In the genomic region with DNA sequence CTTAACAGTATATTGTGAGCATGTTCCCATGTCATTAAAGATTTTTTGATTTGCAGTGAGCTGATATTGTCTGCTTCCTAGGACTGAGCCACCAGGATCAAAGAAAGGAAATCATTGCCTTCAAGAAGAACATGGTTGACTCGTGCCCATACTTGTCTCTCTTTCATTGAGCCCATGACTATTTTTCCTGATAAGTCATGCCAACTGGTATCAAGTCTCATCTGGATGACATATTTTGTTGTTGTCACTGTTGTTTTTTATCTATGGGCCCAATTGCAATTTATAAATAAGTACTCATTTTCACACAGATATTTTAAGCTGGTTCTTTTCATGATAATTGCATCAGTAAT, we compare ENCODE assay signal across 24 cellular contexts. TPM values are rescaled to one million over a fixed set of nuclear protein-coding genes. Genes with fewer than 3 reads are reported as not detected.
DNase-seq lines count a peak whose midpoint lies in the region; ATAC-seq, FAIRE-seq and TF ChIP-seq lines count a peak whose summit lies in the region.
"Had no signal": no experiment of that assay in that cellular context is flagged by ENCODE, and none has a peak within 500 bp of the region (broad histone marks: within the 10 kb centered on the region; RNA-seq: fewer than 3 reads in every experiment).

No MANE protein-coding gene starts in this region.

- intact Hi-C loops in MCF 10A (cut with micrococcal nuclease) (no loop called here), breast epithelium (cut with DNase I; ENCODE audit: low total_unique reads) (no loop called here), Right ventricle myocardium superior (cut with DNase I) (no loop called here), prostate gland (cut with DNase I) (no loop called here)

- POLR2A ChIA-PET in MCF 10A (lab: Yijun Ruan, JAX): interaction anchor here (0.6 to 4.3 kb wide), 4 partner anchors 11 to 130 kb away, joined by 3 to 27 read pairs (median 8); no protein-coding TSS in a partner anchor

- H3K27ac ChIP-seq in breast epithelium (no peak overlapping the region), RWPE2 (ENCODE audit: poor library complexity, severe bottlenecking) (peak overlapping the region; percentile 93), keratinocyte (ENCODE audit: control insufficient read depth, insufficient read depth, low read length) (peak overlapping the region; percentile 96), prostate gland (no peak overlapping the region)
- H3K27ac ChIP-seq: brain microvascular endothelial cell, coronary artery, KMS-11 had no signal

- H3K9me3 ChIP-seq in breast epithelium: no peaks in the 10 kb centered on the region
- H3K9me3 ChIP-seq in RWPE2 (ENCODE audit: severe bottlenecking): no peaks in the 10 kb centered on the region
- H3K9me3 ChIP-seq in keratinocyte (ENCODE audit: control insufficient read depth, low read depth, low read length): no peaks in the 10 kb centered on the region
- no peaks in the 10 kb centered on the region for H3K9me3 ChIP-seq in prostate gland

- CTCF ChIA-PET in MCF 10A (lab: Yijun Ruan, JAX): interaction anchor here (0.6 kb wide), 1 partner anchor 17 kb away, joined by 3 read pairs; no protein-coding TSS in a partner anchor

- no peaks in the 10 kb centered on the region for H3K27me3 Mint-ChIP-seq in MCF 10A (ENCODE audit: insufficient read depth, unreplicated experiment)

- WGBS in prostate gland: 63% methylated on average over 1 of the region's 1 CpG

- no peaks in the 10 kb centered on the region for H3K79me2 ChIP-seq in keratinocyte (ENCODE audit: control insufficient read depth, insufficient read depth, low read length)

- H3K9me3 Mint-ChIP-seq in MCF 10A (ENCODE audit: unreplicated experiment): no peaks in the 10 kb centered on the region
- H3K9me3 Mint-ChIP-seq: natural killer cell had no signal

- TF ChIP-seq POLR2A in breast epithelium (IDR thresholded peaks at IDR 0.05): no peak
- no peak for TF ChIP-seq POLR2A in prostate gland (IDR thresholded peaks at IDR 0.05)

- no peaks in the 10 kb centered on the region for H3K9me1 ChIP-seq in keratinocyte (ENCODE audit: control insufficient read depth, extremely low read depth, insufficient read depth, low read length)

- TF ChIP-seq CTCF in MCF 10A (IDR thresholded peaks at IDR 0.05; ENCODE audit: unreplicated experiment) (no peak), breast epithelium (IDR thresholded peaks at IDR 0.05) (no peak), RWPE2 (IDR thresholded peaks at IDR 0.05; ENCODE audit: poor library complexity, severe bottlenecking) (no peak), keratinocyte (optimal IDR thresholded peaks at IDR 0.05 in 1 of 3, IDR thresholded peaks at IDR 0.05 in 1 of 3, conservative IDR thresholded peaks at IDR 0.05 in 1 of 3; ENCODE audit: extremely low read depth in 1 of 3, insufficient read depth in 2 of 3, low read length in 3 of 3) (no peak), prostate gland (IDR thresholded peaks at IDR 0.05) (no peak)

- H3K9ac ChIP-seq in keratinocyte (ENCODE audit: control insufficient read depth, extremely low read depth, insufficient read depth, low read length): no peak overlapping the region
- H3K9ac ChIP-seq: KMS-11 had no signal

- H3K27me3 ChIP-seq in breast epithelium: no peaks in the 10 kb centered on the region
- no peaks in the 10 kb centered on the region for H3K27me3 ChIP-seq in RWPE2 (ENCODE audit: insufficient read depth, poor library complexity, severe bottlenecking)
- no peaks in the 10 kb centered on the region for H3K27me3 ChIP-seq in keratinocyte (ENCODE audit: control insufficient read depth, extremely low read depth, insufficient read depth, low read length)
- no peaks in the 10 kb centered on the region for H3K27me3 ChIP-seq in prostate gland (replicated peaks; ENCODE audit: insufficient read depth)
- H3K27me3 ChIP-seq: brain microvascular endothelial cell had no signal

- H3K36me3 ChIP-seq in breast epithelium (no peaks in the 10 kb centered on the region), RWPE2 (ENCODE audit: low read depth) (no peaks in the 10 kb centered on the region), keratinocyte (ENCODE audit: control insufficient read depth in 2 of 2, extremely low read depth in 1 of 2, insufficient read depth in 2 of 2, low read length in 2 of 2) (no peaks in the 10 kb centered on the region), prostate gland (no peaks in the 10 kb centered on the region)
- H3K36me3 ChIP-seq: brain microvascular endothelial cell had no signal

- no peak for DNase-seq in MCF 10A (ENCODE audit: unreplicated experiment)
- no peak for DNase-seq in breast epithelium (ENCODE audit: low spot score in 2 of 2)
- DNase-seq in RWPE2 (ENCODE audit: low spot score): no peak
- DNase-seq in keratinocyte (ENCODE audit: low read depth, low spot score): no peak
- no peak for DNase-seq in Right ventricle myocardium superior
- no peak for DNase-seq in prostate gland (ENCODE audit: low spot score)
- no peak for DNase-seq in DMS 273 treated with DMSO at 0.1 percent for 48 hours (lab: John Stamatoyannopoulos, UW)
- DNase-seq: activated CD4-positive, CD25-positive, alpha-beta regulatory T cell treated with anti-CD3 and anti-CD28 coated beads, Interleukin-2, amount 50 U/mL, for 72 hours; brain microvascular endothelial cell; foreskin melanocyte; hypothalamus; islet precursor cell; natural killer cell; NCI-H1105 treated with DMSO at 0.1 percent for 48 hours; NCI-H748 treated with DMSO at 0.1 percent for 48 hours; PC-3; posterior cingulate gyrus had no signal

- H3K4me1 ChIP-seq in breast epithelium (no peaks in the 10 kb centered on the region), RWPE2 (ENCODE audit: insufficient read depth, poor library complexity, severe bottlenecking) (peaks cover 50% of the 10 kb centered on the region), keratinocyte (ENCODE audit: control insufficient read depth, extremely low read depth, insufficient read depth, low read length) (peaks cover 29% of the 10 kb centered on the region), prostate gland (replicated peaks) (no peaks in the 10 kb centered on the region)

- no peak overlapping the region for H2AFZ ChIP-seq in keratinocyte (ENCODE audit: control insufficient read depth, low read length)

- no peak overlapping the region for H3K4me3 Mint-ChIP-seq in MCF 10A (ENCODE audit: unreplicated experiment)
- H3K4me3 Mint-ChIP-seq: natural killer cell had no signal

- H4K20me1 ChIP-seq in keratinocyte (ENCODE audit: control insufficient read depth, extremely low read depth, insufficient read depth, low read length): no peaks in the 10 kb centered on the region

- BruUV-seq in MCF 10A (replicated peaks; lab: Mats Ljungman, UMichigan): no TSS peak

- FAIRE-seq in keratinocyte (lab: Jason Lieb, UNC): peak; percentile 78
- FAIRE-seq: endothelial cell of umbilical vein had no signal

- no peak overlapping the region for H3K4me3 ChIP-seq in breast epithelium
- no peak overlapping the region for H3K4me3 ChIP-seq in RWPE2 (ENCODE audit: severe bottlenecking)
- no peak overlapping the region for H3K4me3 ChIP-seq in keratinocyte (ENCODE audit: control insufficient read depth in 2 of 3, extremely low read depth in 1 of 3, insufficient read depth in 2 of 3, low read depth in 1 of 3, low read length in 3 of 3)
- no peak overlapping the region for H3K4me3 ChIP-seq in prostate gland
- H3K4me3 ChIP-seq: coronary artery, lung had no signal

- peak overlapping the region; percentile 6 for H3K4me2 ChIP-seq in keratinocyte (ENCODE audit: control insufficient read depth, extremely low read depth, insufficient read depth, low read depth, low read length)
- H3K4me2 ChIP-seq: KMS-11 had no signal

- peak overlapping the region; percentile 70 for H3K27ac Mint-ChIP-seq in MCF 10A (ENCODE audit: low read depth, unreplicated experiment)
- H3K27ac Mint-ChIP-seq: natural killer cell had no signal

- peaks cover 17% of the 10 kb centered on the region for H3K4me1 Mint-ChIP-seq in MCF 10A (ENCODE audit: insufficient read depth, unreplicated experiment)

- H3K36me3 Mint-ChIP-seq in MCF 10A (ENCODE audit: insufficient read depth, unreplicated experiment): peaks cover 7% of the 10 kb centered on the region
- H3K36me3 Mint-ChIP-seq: natural killer cell had no signal

- dilution Hi-C loops in keratinocyte (cut with MboI; ENCODE audit: extremely low pct_ligation_motif_present, low sequenced_read_pairs): no loop called here

- no peak for ATAC-seq in RWPE2 (ENCODE audit: low read depth)
- no peak for ATAC-seq in Right ventricle myocardium superior (ENCODE audit: poor library complexity)
- ATAC-seq in GM18520 (IDR thresholded peaks at IDR 0.05; ENCODE audit: unreplicated experiment): no peak
- ATAC-seq: natural killer cell, PC-3 had no signal

RNA-seq across cellular contexts. Expression of a gene that starts 10.2 kb away (rescaled TPM):
- total RNA-seq in MCF 10A (2022) (not detected in 2 replicates), breast epithelium (10 to 100 TPM in 1 of 3 donors, 1 to 10 TPM in 2; 5.0 to 16.4 (median 9.7) TPM), Right ventricle myocardium superior (0.38 TPM), prostate gland (1 to 10 TPM; 1.3 to 1.9 TPM)
- polyA plus RNA-seq in keratinocyte: 0.04 to 0.15 TPM in 2 of 3 replicates, not detected in the other
- not detected for polyA plus RNA-seq in keratinocyte (2011; ENCODE audit: low read depth)
- polyA plus RNA-seq in keratinocyte (2011; cell fraction: cytosol; rRNA removed): not detected in 2 replicates
- 0.16 and 0.17 TPM in 2 replicates for polyA plus RNA-seq in keratinocyte (2011; cell fraction: nucleus; rRNA removed)
- not detected in 2 replicates for polyA plus RNA-seq in keratinocyte (2012; ENCODE audit: low replicate concordance)
- polyA minus RNA-seq in keratinocyte: not detected in 3 replicates
- polyA minus RNA-seq in keratinocyte (2011; cell fraction: cytosol; rRNA and poly(A)+ RNA removed): not detected
- 0.62 TPM in 1 of 2 replicates, not detected in the other for polyA minus RNA-seq in keratinocyte (2011; cell fraction: nucleus; rRNA and poly(A)+ RNA removed)
- total RNA-seq: Daoy, endothelial cell of umbilical vein, PC-3, SK-MEL-5 had no signal
- polyA plus RNA-seq: endothelial cell of umbilical vein had no signal

Comparison
In these comparisons a context has a peak if more than half of its experiments do, and no peak if none do; other contexts are left out.
1. H3K27ac ChIP-seq: peak in RWPE2 (single experiment) and keratinocyte (single experiment); none in breast epithelium (0 of 2) and prostate gland (0 of 2).